Comparison of ENCODE assay signal across 28 cellular contexts in the genomic region with DNA sequence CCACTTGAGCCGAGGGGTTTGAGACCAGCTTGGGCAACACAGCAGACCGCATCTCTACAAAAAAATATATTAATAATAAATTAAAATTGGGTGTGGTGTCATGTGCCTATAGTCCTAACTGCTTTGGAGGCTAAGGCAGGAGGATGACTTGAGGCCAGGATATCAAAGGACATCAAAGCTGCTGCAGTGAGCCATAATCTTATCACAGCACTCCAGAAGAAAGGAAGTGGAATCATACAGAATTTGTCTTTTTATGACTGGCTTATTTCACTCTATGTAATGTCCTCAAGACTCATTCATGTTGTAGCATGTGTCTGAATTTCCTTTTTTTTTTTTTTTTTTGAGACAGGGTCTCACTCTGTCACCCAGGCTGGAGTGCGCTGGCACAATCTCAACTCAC.
"Had no signal": no experiment of that assay in that cellular context is flagged by ENCODE, and none has a peak within 500 bp of the region (broad histone marks: within the 10 kb centered on the region; RNA-seq: fewer than 3 reads in every experiment).

No MANE protein-coding gene starts in this region.

- ATAC-seq: activated CD8-positive, alpha-beta T cell treated with anti-CD3 and anti-CD28 coated beads for 36 hours; activated naive CD8-positive, alpha-beta T cell treated with anti-CD3 and anti-CD28 coated beads, Interleukin-2, amount 50 U/mL, for 24 hours; activated T-cell treated with anti-CD3 and anti-CD28 coated beads, Interleukin-2, amount 50 U/mL, for 4 hours; activated T-helper 17 cell treated with anti-CD3 and anti-CD28 coated beads, Interleukin-2, amount 50 U/mL, for 72 hours; body of pancreas; effector memory CD8-positive, alpha-beta T cell; WTC11 had no signal

- H3K4me1 Mint-ChIP-seq: activated CD4-positive, alpha-beta T cell treated with anti-CD3 and anti-CD28 coated beads, Interleukin-2, amount 10 ng/mL, durations not matched to agents 7 days and 5 days; activated naive CD8-positive, alpha-beta T cell treated with anti-CD3 and anti-CD28 coated beads, Interleukin-2, amount 50 U/mL, for 24 hours; activated T-helper 17 cell treated with anti-CD3 and anti-CD28 coated beads, Interleukin-2, amount 50 U/mL, for 72 hours had no signal

- H3K27ac Mint-ChIP-seq: activated CD4-positive, alpha-beta T cell treated with anti-CD3 and anti-CD28 coated beads, Interleukin-2, amount 10 ng/mL, durations not matched to agents 7 days and 5 days; activated CD8-positive, alpha-beta T cell treated with anti-CD3 and anti-CD28 coated beads for 36 hours; activated naive CD8-positive, alpha-beta T cell; activated naive CD8-positive, alpha-beta T cell treated with anti-CD3 and anti-CD28 coated beads, Interleukin-2, amount 50 U/mL, for 24 hours; activated T-helper 17 cell treated with anti-CD3 and anti-CD28 coated beads, Interleukin-2, amount 50 U/mL, for 72 hours; effector memory CD8-positive, alpha-beta T cell; WTC11 had no signal

- DNase-seq: activated CD4-positive, alpha-beta T cell treated with anti-CD3 and anti-CD28 coated beads for 1 hour; activated CD4-positive, alpha-beta T cell treated with anti-CD3 and anti-CD28 coated beads for 4 hours; activated CD4-positive, alpha-beta T cell treated with anti-CD3 and anti-CD28 coated beads, Interleukin-2, amount 10 ng/mL, durations not matched to agents 7 days and 5 days; activated CD4-positive, alpha-beta T cell treated with anti-CD3 and anti-CD28 coated beads, Interleukin-2, amount 50 U/mL, for 48 hours; activated CD8-positive, alpha-beta memory T cell treated with anti-CD3 and anti-CD28 coated beads for 24 hours; activated CD8-positive, alpha-beta T cell treated with anti-CD3 and anti-CD28 coated beads for 36 hours; activated effector memory CD4-positive, alpha-beta T cell treated with Interleukin-2 at 50 U/mL for 16 hours; activated gamma-delta T cell treated with Interleukin-2 at 50 U/mL for 16 hours; activated naive CD4-positive, alpha-beta T cell treated with anti-CD3 and anti-CD28 coated beads, Interleukin-2, amount 50 U/mL, for 16 hours; activated naive CD4-positive, alpha-beta T cell treated with Interleukin-2 at 50 U/mL for 16 hours; activated naive CD8-positive, alpha-beta T cell treated with anti-CD3 and anti-CD28 coated beads, Interleukin-2, amount 50 U/mL, for 24 hours; activated T-cell treated with anti-CD3 and anti-CD28 coated beads, Interleukin-2, amount 50 U/mL, for 4 hours; adrenal gland; amygdala; aorta; body of pancreas; caudate nucleus; cortex of kidney; dermis blood vessel endothelial cell; effector CD4-positive, alpha-beta T cell; effector memory CD8-positive, alpha-beta T cell; esophagus squamous epithelium; foreskin melanocyte; head of caudate nucleus; T-helper 2 cell had no signal

- H3K27me3 Mint-ChIP-seq: activated CD4-positive, alpha-beta T cell treated with anti-CD3 and anti-CD28 coated beads, Interleukin-2, amount 10 ng/mL, durations not matched to agents 7 days and 5 days; activated CD8-positive, alpha-beta T cell treated with anti-CD3 and anti-CD28 coated beads for 36 hours; activated naive CD8-positive, alpha-beta T cell treated with anti-CD3 and anti-CD28 coated beads, Interleukin-2, amount 50 U/mL, for 24 hours had no signal

- H3K4me3 Mint-ChIP-seq: activated CD4-positive, alpha-beta T cell treated with anti-CD3 and anti-CD28 coated beads, Interleukin-2, amount 10 ng/mL, durations not matched to agents 7 days and 5 days; activated CD8-positive, alpha-beta T cell treated with anti-CD3 and anti-CD28 coated beads for 36 hours; activated naive CD8-positive, alpha-beta T cell; activated naive CD8-positive, alpha-beta T cell treated with anti-CD3 and anti-CD28 coated beads, Interleukin-2, amount 50 U/mL, for 24 hours; activated T-cell treated with anti-CD3 and anti-CD28 coated beads, Interleukin-2, amount 50 U/mL, for 4 hours; activated T-helper 17 cell treated with anti-CD3 and anti-CD28 coated beads, Interleukin-2, amount 50 U/mL, for 72 hours; effector memory CD8-positive, alpha-beta T cell; WTC11 had no signal

- H3K36me3 Mint-ChIP-seq: activated naive CD8-positive, alpha-beta T cell; WTC11 had no signal

- H3K9me3 Mint-ChIP-seq: activated CD4-positive, alpha-beta T cell treated with anti-CD3 and anti-CD28 coated beads, Interleukin-2, amount 10 ng/mL, durations not matched to agents 7 days and 5 days; activated CD8-positive, alpha-beta T cell treated with anti-CD3 and anti-CD28 coated beads for 36 hours; activated naive CD8-positive, alpha-beta T cell treated with anti-CD3 and anti-CD28 coated beads, Interleukin-2, amount 50 U/mL, for 24 hours; activated T-cell treated with anti-CD3 and anti-CD28 coated beads, Interleukin-2, amount 50 U/mL, for 4 hours; activated T-helper 17 cell treated with anti-CD3 and anti-CD28 coated beads, Interleukin-2, amount 50 U/mL, for 72 hours; effector memory CD8-positive, alpha-beta T cell; WTC11 had no signal
